1 cellular context compared by ENCODE assay signal in the genomic region with DNA sequence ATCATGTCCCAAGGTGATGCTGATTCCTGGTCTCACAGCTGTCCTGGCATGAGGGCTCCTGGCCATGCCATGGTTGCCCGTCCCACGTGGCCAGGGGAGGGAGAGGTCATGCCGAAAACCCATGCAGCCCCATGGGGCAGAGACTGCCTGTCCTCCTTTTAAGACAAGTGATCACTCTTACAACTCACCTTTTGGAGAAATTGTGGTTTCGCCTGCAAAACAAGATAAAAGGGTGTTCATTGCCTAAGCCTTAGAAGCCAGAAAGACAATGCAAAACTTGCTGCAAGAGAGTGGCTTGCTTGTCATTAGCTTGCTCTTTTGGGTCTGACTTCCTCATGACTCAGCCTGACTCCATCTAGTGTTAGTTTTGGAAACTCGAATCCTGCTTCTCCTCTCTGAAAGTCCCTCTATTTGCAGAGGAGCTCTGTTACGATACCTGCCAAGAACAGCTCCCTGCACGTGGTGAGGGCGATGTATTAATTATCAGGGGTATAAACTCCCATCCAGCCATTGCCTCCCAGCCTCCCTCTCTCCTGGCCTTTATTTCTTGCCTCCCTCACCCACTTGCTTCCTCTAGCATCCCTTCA.
A peak's percentile ranks its signal among the peaks of the same experiment; 100 is the strongest.
TF ChIP-seq lines count a peak whose summit lies in the region.

No MANE protein-coding gene starts in this region.

TF ChIP-seq in K562, 482 proteins besides CTCF, POLR2A, EP300 and RAD21 (continued from another document and continues in another):
- TF ChIP-seq, protein P1, sequence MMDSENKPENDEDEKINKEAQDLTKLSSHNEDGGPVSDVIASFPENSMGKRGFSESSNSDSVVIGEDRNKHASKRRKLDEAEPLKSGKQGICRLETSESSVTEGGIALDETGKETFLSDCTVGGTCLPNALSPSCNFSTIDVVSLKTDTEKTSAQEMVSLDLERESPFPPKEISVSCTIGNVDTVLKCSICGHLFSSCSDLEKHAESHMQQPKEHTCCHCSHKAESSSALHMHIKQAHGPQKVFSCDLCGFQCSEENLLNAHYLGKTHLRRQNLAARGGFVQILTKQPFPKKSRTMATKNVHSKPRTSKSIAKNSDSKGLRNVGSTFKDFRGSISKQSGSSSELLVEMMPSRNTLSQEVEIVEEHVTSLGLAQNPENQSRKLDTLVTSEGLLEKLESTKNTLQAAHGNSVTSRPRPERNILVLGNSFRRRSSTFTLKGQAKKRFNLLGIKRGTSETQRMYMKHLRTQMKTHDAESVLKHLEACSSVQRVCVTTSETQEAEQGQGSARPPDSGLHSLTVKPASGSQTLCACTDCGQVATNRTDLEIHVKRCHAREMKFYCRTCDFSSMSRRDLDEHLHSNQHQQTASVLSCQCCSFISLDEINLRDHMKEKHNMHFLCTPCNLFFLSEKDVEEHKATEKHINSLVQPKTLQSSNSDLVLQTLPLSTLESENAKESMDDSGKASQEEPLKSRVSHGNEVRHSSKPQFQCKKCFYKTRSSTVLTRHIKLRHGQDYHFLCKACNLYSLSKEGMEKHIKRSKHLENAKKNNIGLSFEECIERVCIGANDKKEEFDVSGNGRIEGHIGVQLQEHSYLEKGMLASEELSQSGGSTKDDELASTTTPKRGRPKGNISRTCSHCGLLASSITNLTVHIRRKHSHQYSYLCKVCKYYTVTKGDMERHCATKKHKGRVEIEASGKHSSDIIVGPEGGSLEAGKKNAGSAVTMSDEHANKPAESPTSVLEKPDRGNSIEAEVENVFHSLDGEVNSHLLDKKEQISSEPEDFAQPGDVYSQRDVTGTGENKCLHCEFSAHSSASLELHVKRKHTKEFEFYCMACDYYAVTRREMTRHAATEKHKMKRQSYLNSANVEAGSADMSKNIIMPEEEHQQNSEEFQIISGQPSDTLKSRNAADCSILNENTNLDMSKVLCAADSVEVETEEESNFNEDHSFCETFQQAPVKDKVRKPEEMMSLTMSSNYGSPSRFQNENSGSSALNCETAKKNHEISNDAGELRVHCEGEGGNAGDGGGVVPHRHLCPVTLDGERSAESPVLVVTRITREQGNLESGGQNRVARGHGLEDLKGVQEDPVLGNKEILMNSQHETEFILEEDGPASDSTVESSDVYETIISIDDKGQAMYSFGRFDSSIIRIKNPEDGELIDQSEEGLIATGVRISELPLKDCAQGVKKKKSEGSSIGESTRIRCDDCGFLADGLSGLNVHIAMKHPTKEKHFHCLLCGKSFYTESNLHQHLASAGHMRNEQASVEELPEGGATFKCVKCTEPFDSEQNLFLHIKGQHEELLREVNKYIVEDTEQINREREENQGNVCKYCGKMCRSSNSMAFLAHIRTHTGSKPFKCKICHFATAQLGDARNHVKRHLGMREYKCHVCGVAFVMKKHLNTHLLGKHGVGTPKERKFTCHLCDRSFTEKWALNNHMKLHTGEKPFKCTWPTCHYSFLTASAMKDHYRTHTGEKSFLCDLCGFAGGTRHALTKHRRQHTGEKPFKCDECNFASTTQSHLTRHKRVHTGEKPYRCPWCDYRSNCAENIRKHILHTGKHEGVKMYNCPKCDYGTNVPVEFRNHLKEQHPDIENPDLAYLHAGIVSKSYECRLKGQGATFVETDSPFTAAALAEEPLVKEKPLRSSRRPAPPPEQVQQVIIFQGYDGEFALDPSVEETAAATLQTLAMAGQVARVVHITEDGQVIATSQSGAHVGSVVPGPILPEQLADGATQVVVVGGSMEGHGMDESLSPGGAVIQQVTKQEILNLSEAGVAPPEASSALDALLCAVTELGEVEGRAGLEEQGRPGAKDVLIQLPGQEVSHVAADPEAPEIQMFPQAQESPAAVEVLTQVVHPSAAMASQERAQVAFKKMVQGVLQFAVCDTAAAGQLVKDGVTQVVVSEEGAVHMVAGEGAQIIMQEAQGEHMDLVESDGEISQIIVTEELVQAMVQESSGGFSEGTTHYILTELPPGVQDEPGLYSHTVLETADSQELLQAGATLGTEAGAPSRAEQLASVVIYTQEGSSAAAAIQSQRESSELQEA (IDR thresholded peaks at IDR 0.05; ENCODE audit: low read depth), result no peak
- TF ChIP-seq, protein P2, sequence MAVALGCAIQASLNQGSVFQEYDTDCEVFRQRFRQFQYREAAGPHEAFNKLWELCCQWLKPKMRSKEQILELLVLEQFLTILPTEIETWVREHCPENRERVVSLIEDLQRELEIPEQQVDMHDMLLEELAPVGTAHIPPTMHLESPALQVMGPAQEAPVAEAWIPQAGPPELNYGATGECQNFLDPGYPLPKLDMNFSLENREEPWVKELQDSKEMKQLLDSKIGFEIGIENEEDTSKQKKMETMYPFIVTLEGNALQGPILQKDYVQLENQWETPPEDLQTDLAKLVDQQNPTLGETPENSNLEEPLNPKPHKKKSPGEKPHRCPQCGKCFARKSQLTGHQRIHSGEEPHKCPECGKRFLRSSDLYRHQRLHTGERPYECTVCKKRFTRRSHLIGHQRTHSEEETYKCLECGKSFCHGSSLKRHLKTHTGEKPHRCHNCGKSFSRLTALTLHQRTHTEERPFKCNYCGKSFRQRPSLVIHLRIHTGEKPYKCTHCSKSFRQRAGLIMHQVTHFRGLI (CRISPR knock-in tag; IDR thresholded peaks at IDR 0.05), result no peak
- no peak for TF ChIP-seq KAT8 (IDR thresholded peaks at IDR 0.05; ENCODE audit: low read depth)
- no peak for TF ChIP-seq ARID2 (IDR thresholded peaks at IDR 0.05)
- TF ChIP-seq ZNF57 (CRISPR knock-in tag; IDR thresholded peaks at IDR 0.05), result no peak
- TF ChIP-seq, protein P3, sequence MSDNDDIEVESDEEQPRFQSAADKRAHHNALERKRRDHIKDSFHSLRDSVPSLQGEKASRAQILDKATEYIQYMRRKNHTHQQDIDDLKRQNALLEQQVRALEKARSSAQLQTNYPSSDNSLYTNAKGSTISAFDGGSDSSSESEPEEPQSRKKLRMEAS (CRISPR knock-in tag; IDR thresholded peaks at IDR 0.05), result peak; percentile 66
- no peak for TF ChIP-seq ZNF717 (CRISPR knock-in tag; IDR thresholded peaks at IDR 0.05)
- TF ChIP-seq ZFP36 (IDR thresholded peaks at IDR 0.05; ENCODE audit: low read depth, low read length, partially characterized antibody), result no peak
- TF ChIP-seq, protein P4, sequence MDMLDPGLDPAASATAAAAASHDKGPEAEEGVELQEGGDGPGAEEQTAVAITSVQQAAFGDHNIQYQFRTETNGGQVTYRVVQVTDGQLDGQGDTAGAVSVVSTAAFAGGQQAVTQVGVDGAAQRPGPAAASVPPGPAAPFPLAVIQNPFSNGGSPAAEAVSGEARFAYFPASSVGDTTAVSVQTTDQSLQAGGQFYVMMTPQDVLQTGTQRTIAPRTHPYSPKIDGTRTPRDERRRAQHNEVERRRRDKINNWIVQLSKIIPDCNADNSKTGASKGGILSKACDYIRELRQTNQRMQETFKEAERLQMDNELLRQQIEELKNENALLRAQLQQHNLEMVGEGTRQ (CRISPR knock-in tag; IDR thresholded peaks at IDR 0.05), result peak; percentile 58
- TF ChIP-seq, protein P5, sequence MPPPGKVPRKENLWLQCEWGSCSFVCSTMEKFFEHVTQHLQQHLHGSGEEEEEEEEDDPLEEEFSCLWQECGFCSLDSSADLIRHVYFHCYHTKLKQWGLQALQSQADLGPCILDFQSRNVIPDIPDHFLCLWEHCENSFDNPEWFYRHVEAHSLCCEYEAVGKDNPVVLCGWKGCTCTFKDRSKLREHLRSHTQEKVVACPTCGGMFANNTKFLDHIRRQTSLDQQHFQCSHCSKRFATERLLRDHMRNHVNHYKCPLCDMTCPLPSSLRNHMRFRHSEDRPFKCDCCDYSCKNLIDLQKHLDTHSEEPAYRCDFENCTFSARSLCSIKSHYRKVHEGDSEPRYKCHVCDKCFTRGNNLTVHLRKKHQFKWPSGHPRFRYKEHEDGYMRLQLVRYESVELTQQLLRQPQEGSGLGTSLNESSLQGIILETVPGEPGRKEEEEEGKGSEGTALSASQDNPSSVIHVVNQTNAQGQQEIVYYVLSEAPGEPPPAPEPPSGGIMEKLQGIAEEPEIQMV (tag; conservative IDR thresholded peaks at IDR 0.05; ENCODE audit: low read depth), result no peak
- no peak for TF ChIP-seq ZNF584 (CRISPR knock-in tag; IDR thresholded peaks at IDR 0.05; ENCODE audit: low read depth)
- TF ChIP-seq CEBPB (tag; IDR thresholded peaks at IDR 0.05), result peak; percentile 95
- 0 out of 2 replicates have a peak, but pooled peaks have one; percentile 5 for TF ChIP-seq MECOM (CRISPR knock-in tag; IDR thresholded peaks at IDR 0.05)
- TF ChIP-seq MCM3 (IDR thresholded peaks at IDR 0.05), result no peak
- no peak for TF ChIP-seq PTRF (tag; IDR thresholded peaks at IDR 0.05)
- TF ChIP-seq RFX1 (IDR thresholded peaks at IDR 0.05), result no peak
- TF ChIP-seq ZNF121 (CRISPR knock-in tag; conservative IDR thresholded peaks at IDR 0.05), result no peak
- no peak for TF ChIP-seq SP2 (IDR thresholded peaks at IDR 0.05; ENCODE audit: extremely low read depth, low read depth, low read length, poor library complexity, severe bottlenecking)
- no peak for TF ChIP-seq ETV6 (IDR thresholded peaks at IDR 0.05; ENCODE audit: borderline replicate concordance in 1 of 2, low read depth in 2 of 2, low read length in 1 of 2)
- TF ChIP-seq ETV6 (CRISPR knock-in tag; IDR thresholded peaks at IDR 0.05; ENCODE audit: borderline replicate concordance), result no peak
- no peak for TF ChIP-seq CCAR2 (IDR thresholded peaks at IDR 0.05; ENCODE audit: low read depth, low read length)
- peak; percentile 51 for TF ChIP-seq RBBP5 (IDR thresholded peaks at IDR 0.05; ENCODE audit: borderline replicate concordance, insufficient read depth, low read length, poor library complexity, severe bottlenecking)
- no peak for TF ChIP-seq BRD4 (IDR thresholded peaks at IDR 0.05)
- peak; percentile 73 for TF ChIP-seq C11orf30 (IDR thresholded peaks at IDR 0.05; ENCODE audit: low read depth)
- TF ChIP-seq NR2F6 (CRISPR knock-in tag; IDR thresholded peaks at IDR 0.05), result no peak
- TF ChIP-seq ILK (tag; IDR thresholded peaks at IDR 0.05; ENCODE audit: borderline replicate concordance, low read depth), result no peak
- TF ChIP-seq ZBTB17 (CRISPR knock-in tag; IDR thresholded peaks at IDR 0.05), result no peak
- TF ChIP-seq ZNF583 (CRISPR knock-in tag; IDR thresholded peaks at IDR 0.05), result no peak
- TF ChIP-seq ZC3H11A (IDR thresholded peaks at IDR 0.05; ENCODE audit: low read depth, low read length), result no peak
- TF ChIP-seq, protein P6, sequence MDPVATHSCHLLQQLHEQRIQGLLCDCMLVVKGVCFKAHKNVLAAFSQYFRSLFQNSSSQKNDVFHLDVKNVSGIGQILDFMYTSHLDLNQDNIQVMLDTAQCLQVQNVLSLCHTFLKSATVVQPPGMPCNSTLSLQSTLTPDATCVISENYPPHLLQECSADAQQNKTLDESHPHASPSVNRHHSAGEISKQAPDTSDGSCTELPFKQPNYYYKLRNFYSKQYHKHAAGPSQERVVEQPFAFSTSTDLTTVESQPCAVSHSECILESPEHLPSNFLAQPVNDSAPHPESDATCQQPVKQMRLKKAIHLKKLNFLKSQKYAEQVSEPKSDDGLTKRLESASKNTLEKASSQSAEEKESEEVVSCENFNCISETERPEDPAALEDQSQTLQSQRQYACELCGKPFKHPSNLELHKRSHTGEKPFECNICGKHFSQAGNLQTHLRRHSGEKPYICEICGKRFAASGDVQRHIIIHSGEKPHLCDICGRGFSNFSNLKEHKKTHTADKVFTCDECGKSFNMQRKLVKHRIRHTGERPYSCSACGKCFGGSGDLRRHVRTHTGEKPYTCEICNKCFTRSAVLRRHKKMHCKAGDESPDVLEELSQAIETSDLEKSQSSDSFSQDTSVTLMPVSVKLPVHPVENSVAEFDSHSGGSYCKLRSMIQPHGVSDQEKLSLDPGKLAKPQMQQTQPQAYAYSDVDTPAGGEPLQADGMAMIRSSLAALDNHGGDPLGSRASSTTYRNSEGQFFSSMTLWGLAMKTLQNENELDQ (CRISPR knock-in tag; IDR thresholded peaks at IDR 0.05; ENCODE audit: borderline replicate concordance), result no peak
- peak; percentile 89 for TF ChIP-seq ZEB2 (IDR thresholded peaks at IDR 0.05)
- TF ChIP-seq, protein P7, sequence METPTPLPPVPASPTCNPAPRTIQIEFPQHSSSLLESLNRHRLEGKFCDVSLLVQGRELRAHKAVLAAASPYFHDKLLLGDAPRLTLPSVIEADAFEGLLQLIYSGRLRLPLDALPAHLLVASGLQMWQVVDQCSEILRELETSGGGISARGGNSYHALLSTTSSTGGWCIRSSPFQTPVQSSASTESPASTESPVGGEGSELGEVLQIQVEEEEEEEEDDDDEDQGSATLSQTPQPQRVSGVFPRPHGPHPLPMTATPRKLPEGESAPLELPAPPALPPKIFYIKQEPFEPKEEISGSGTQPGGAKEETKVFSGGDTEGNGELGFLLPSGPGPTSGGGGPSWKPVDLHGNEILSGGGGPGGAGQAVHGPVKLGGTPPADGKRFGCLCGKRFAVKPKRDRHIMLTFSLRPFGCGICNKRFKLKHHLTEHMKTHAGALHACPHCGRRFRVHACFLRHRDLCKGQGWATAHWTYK (CRISPR knock-in tag; IDR thresholded peaks at IDR 0.05), result no peak
- 0 out of 2 replicates have a peak, but pooled peaks have one; percentile 31 for TF ChIP-seq MBD2 (IDR thresholded peaks at IDR 0.05; ENCODE audit: borderline replicate concordance, low read depth)
- TF ChIP-seq SMARCC2 (IDR thresholded peaks at IDR 0.05; ENCODE audit: low read depth), result peak; percentile 81
- TF ChIP-seq WHSC1 (IDR thresholded peaks at IDR 0.05; ENCODE audit: low read length), result no peak
- no peak for TF ChIP-seq NFATC3 (IDR thresholded peaks at IDR 0.05)
- no peak for TF ChIP-seq JUNB (CRISPR knock-in tag; conservative IDR thresholded peaks at IDR 0.05)
- TF ChIP-seq POLR2AphosphoS2 (IDR thresholded peaks at IDR 0.05; ENCODE audit: low read length), result no peak
- no peak for TF ChIP-seq TCFL5 (CRISPR knock-in tag; conservative IDR thresholded peaks at IDR 0.05)
- TF ChIP-seq HNRNPK (IDR thresholded peaks at IDR 0.05; ENCODE audit: low read depth, low read length, poor library complexity, severe bottlenecking), result no peak
- no peak for TF ChIP-seq ZNF140 (CRISPR knock-in tag; IDR thresholded peaks at IDR 0.05)
- TF ChIP-seq POLR2H (tag; IDR thresholded peaks at IDR 0.05; ENCODE audit: low read depth), result no peak
- TF ChIP-seq NCOA2 (IDR thresholded peaks at IDR 0.05; ENCODE audit: partially characterized antibody in 2 of 2), result no peak
- TF ChIP-seq, protein P8, sequence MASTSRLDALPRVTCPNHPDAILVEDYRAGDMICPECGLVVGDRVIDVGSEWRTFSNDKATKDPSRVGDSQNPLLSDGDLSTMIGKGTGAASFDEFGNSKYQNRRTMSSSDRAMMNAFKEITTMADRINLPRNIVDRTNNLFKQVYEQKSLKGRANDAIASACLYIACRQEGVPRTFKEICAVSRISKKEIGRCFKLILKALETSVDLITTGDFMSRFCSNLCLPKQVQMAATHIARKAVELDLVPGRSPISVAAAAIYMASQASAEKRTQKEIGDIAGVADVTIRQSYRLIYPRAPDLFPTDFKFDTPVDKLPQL (IDR thresholded peaks at IDR 0.05; ENCODE audit: extremely low read depth, insufficient read length), result no peak
- TF ChIP-seq U2AF2 (optimal IDR thresholded peaks at IDR 0.05; ENCODE audit: low read depth, low read length), result no peak
- TF ChIP-seq CBX1 (IDR thresholded peaks at IDR 0.05; ENCODE audit: low read depth), result no peak
- TF ChIP-seq, protein P9, sequence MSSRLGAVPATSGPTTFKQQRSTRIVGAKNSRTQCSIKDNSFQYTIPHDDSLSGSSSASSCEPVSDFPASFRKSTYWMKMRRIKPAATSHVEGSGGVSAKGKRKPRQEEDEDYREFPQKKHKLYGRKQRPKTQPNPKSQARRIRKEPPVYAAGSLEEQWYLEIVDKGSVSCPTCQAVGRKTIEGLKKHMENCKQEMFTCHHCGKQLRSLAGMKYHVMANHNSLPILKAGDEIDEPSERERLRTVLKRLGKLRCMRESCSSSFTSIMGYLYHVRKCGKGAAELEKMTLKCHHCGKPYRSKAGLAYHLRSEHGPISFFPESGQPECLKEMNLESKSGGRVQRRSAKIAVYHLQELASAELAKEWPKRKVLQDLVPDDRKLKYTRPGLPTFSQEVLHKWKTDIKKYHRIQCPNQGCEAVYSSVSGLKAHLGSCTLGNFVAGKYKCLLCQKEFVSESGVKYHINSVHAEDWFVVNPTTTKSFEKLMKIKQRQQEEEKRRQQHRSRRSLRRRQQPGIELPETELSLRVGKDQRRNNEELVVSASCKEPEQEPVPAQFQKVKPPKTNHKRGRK (tag; IDR thresholded peaks at IDR 0.05), result no peak
- TF ChIP-seq ZNF695 (CRISPR knock-in tag; IDR thresholded peaks at IDR 0.05), result no peak
- no peak for TF ChIP-seq NUFIP1 (IDR thresholded peaks at IDR 0.05; ENCODE audit: partially characterized antibody)
- TF ChIP-seq KLF1 (tag; IDR thresholded peaks at IDR 0.05), result no peak
